ENCODE assay signal across 21 cellular contexts in genomic region chr15:43270113-43270665, GRCh38. TPM values are rescaled to one million over a fixed set of nuclear protein-coding genes. Genes with fewer than 3 reads are reported as not detected.
"Had no signal": no experiment of that assay in that cellular context is flagged by ENCODE, and none has a peak within 500 bp of the region (broad histone marks: within the 10 kb centered on the region; RNA-seq: fewer than 3 reads in every experiment).

No MANE protein-coding gene starts in this region.

- H3K27ac Mint-ChIP-seq: activated CD4-positive, alpha-beta memory T cell treated with anti-CD3 and anti-CD28 coated beads for 36 hours; activated naive CD8-positive, alpha-beta T cell; T-helper 2 cell treated with Interferon-gamma antibody and Interleukin-4, amounts not matched to agents 5 μg/mL and 100 μg/mL, for 36 hours had no signal

- DNase-seq: activated CD4-positive, alpha-beta T cell treated with anti-CD3 and anti-CD28 coated beads for 1 hour; activated gamma-delta T cell; activated T-cell treated with anti-CD3 and anti-CD28 coated beads, Interleukin-2, amount 50 U/mL, for 48 hours; dorsolateral prefrontal cortex; foreskin fibroblast; glutamatergic neuron; left colon; mucosa of descending colon; trophoblast cell had no signal

- H3K27me3 ChIP-seq: ascending aorta had no signal

- H3K4me3 ChIP-seq: ascending aorta, dorsolateral prefrontal cortex, esophagus muscularis mucosa, mucosa of descending colon, skin epidermis had no signal

- H3K9me3 Mint-ChIP-seq: natural killer cell treated with Interleukin-12 subunit alpha and Interleukin-12 subunit beta and Interleukin-15 and Interleukin-18, amount 100 ng/mL, for 72 hours; T-helper 2 cell treated with Interferon-gamma antibody and Interleukin-4, amounts not matched to agents 5 μg/mL and 100 μg/mL, for 36 hours had no signal

- H3K9me3 ChIP-seq: ascending aorta, mucosa of descending colon had no signal

- H3K27ac ChIP-seq: ascending aorta, dorsolateral prefrontal cortex, esophagus muscularis mucosa had no signal

- H3K4me1 ChIP-seq: ascending aorta had no signal

- ATAC-seq: left colon had no signal

- H3K4me3 Mint-ChIP-seq: activated CD4-positive, alpha-beta memory T cell treated with anti-CD3 and anti-CD28 coated beads for 36 hours; activated naive CD8-positive, alpha-beta T cell; natural killer cell treated with Interleukin-12 subunit alpha and Interleukin-12 subunit beta and Interleukin-15 and Interleukin-18, amount 100 ng/mL, for 72 hours; T-helper 2 cell treated with Interferon-gamma antibody and Interleukin-4, amounts not matched to agents 5 μg/mL and 100 μg/mL, for 36 hours had no signal

- H3K36me3 ChIP-seq: ascending aorta, esophagus muscularis mucosa had no signal

- H3K36me3 Mint-ChIP-seq: activated CD4-positive, alpha-beta memory T cell treated with anti-CD3 and anti-CD28 coated beads for 36 hours; activated naive CD8-positive, alpha-beta T cell; natural killer cell treated with Interleukin-12 subunit alpha and Interleukin-12 subunit beta and Interleukin-15 and Interleukin-18, amount 100 ng/mL, for 72 hours had no signal

RNA-seq across cellular contexts. Expression of gene TGM5, which starts 3.5 kb away (rescaled TPM):
- total RNA-seq: activated CD4-positive, alpha-beta memory T cell treated with anti-CD3 and anti-CD28 coated beads for 36 hours; ascending aorta; chondrocyte; left colon; lung microvascular endothelial cell; mucosa of descending colon had no signal

RNA-seq across cellular contexts. Expression of gene TGM7, which starts 31.9 kb away (rescaled TPM):
- total RNA-seq: activated CD4-positive, alpha-beta memory T cell treated with anti-CD3 and anti-CD28 coated beads for 36 hours; ascending aorta; bronchial epithelial cell; chondrocyte; esophagus muscularis mucosa; left colon; lung microvascular endothelial cell; mucosa of descending colon; natural killer cell treated with Interleukin-12 subunit alpha and Interleukin-12 subunit beta and Interleukin-15 and Interleukin-18, amount 100 ng/mL, for 72 hours; omental fat pad; renal cortical epithelial cell had no signal

RNA-seq across cellular contexts. Expression of gene EPB42, which starts 49.4 kb away (rescaled TPM):
- total RNA-seq: activated CD4-positive, alpha-beta memory T cell treated with anti-CD3 and anti-CD28 coated beads for 36 hours; ascending aorta; bronchial epithelial cell; chondrocyte; left colon; lung microvascular endothelial cell; mucosa of descending colon; natural killer cell treated with Interleukin-12 subunit alpha and Interleukin-12 subunit beta and Interleukin-15 and Interleukin-18, amount 100 ng/mL, for 72 hours; renal cortical epithelial cell had no signal
